Comparison of ENCODE assay signal across 22 cellular contexts in genomic region chr18:5064846-5065245, GRCh38.
"Had no signal": no experiment of that assay in that cellular context is flagged by ENCODE, and none has a peak within 500 bp of the region (broad histone marks: within the 10 kb centered on the region; RNA-seq: fewer than 3 reads in every experiment).

No MANE protein-coding gene starts in this region.

- H3K27ac ChIP-seq: epithelial cell of prostate, gastrocnemius medialis, neutrophil, pancreas, right lobe of liver, suprapubic skin, vagina had no signal

- DNase-seq: effector CD8-positive, alpha-beta T cell; endodermal cell; foreskin fibroblast; gastrocnemius medialis; head of caudate nucleus; kidney; natural killer cell; pancreas; retina; right lobe of liver; small intestine; stimulated activated CD4-positive, alpha-beta T cell treated with anti-CD3 and anti-CD28 coated beads, Interleukin-15, amount 100 ng/mL, for 24 hours; stimulated activated CD4-positive, alpha-beta T cell treated with anti-CD3 and anti-CD28 coated beads, Interleukin-2, amount 100 ng/mL, for 48 hours; stimulated activated naive B cell treated with anti-CD40 and anti-IgM and Interleukin-4, amounts not matched to agents 10 μg/mL and 1 μg/mL and 100 μg/mL, for 72 hours; trophoblast cell had no signal

- H3K4me3 ChIP-seq: gastrocnemius medialis, lung, pancreas, right lobe of liver, suprapubic skin, vagina had no signal

- ATAC-seq: esophagus mucosa; gastrocnemius medialis; left lobe of liver; natural killer cell; pancreas; right lobe of liver; stimulated activated naive B cell treated with anti-CD40 and anti-IgM and Interleukin-4, amounts not matched to agents 10 μg/mL and 1 μg/mL and 100 μg/mL, for 72 hours had no signal

- H3K4me1 ChIP-seq: gastrocnemius medialis, pancreas, right lobe of liver, suprapubic skin, vagina had no signal

- H3K36me3 ChIP-seq: gastrocnemius medialis, neutrophil, pancreas, right lobe of liver, suprapubic skin, vagina had no signal

- H3K9me3 ChIP-seq: gastrocnemius medialis, neutrophil, pancreas, right lobe of liver, suprapubic skin, vagina had no signal

- H3K27me3 ChIP-seq: gastrocnemius medialis, neutrophil, pancreas, right lobe of liver, suprapubic skin, vagina had no signal
